8 cellular contexts compared by ENCODE assay signal in genomic region chr12:52151859-52152783, GRCh38. TPM values are rescaled to one million over a fixed set of nuclear protein-coding genes. Genes with fewer than 3 reads are reported as not detected.
DNase-seq lines count a peak whose midpoint lies in the region; ATAC-seq, FAIRE-seq and TF ChIP-seq lines count a peak whose summit lies in the region.

No MANE protein-coding gene starts in this region.

- no TSS peak for BruUV-seq in MCF 10A (replicated peaks; lab: Mats Ljungman, UMichigan)

- peak; percentile 97 for TF ChIP-seq CTCF in WERI-Rb-1 (IDR thresholded peaks at IDR 0.05; ENCODE audit: low read depth, low read length)
- TF ChIP-seq CTCF in MCF 10A (IDR thresholded peaks at IDR 0.05; ENCODE audit: unreplicated experiment): peak; percentile 96
- TF ChIP-seq CTCF in kidney (IDR thresholded peaks at IDR 0.05; ENCODE audit: borderline replicate concordance, extremely low read depth, insufficient read depth): peak; percentile 87

- peak overlapping the region in 6 of 11 experiments; percentile 9 to 56 (median 42); a peak in 9 of 22 replicates for H3K9ac ChIP-seq in BLaER1 treated with 17β-estradiol and CSF1 and Interleukin-3, amounts not matched to agents 10 nM and 100 nM
- no peak overlapping the region for H3K9ac ChIP-seq in kidney (ENCODE audit: low read length in 2 of 2)

- peak overlapping the region; percentile 97 for H3K27ac Mint-ChIP-seq in MCF 10A (ENCODE audit: low read depth, unreplicated experiment)

- no peaks in the 10 kb centered on the region for H3K36me3 ChIP-seq in BLaER1 treated with 17β-estradiol and CSF1 and Interleukin-3, amounts not matched to agents 10 nM and 100 nM
- no peaks in the 10 kb centered on the region for H3K36me3 ChIP-seq in WERI-Rb-1
- H3K36me3 ChIP-seq in kidney (ENCODE audit: control insufficient read depth in 1 of 2, insufficient read depth in 2 of 2, low read length in 2 of 2): no peaks in the 10 kb centered on the region

- no peaks in the 10 kb centered on the region for H3K9me3 Mint-ChIP-seq in MCF 10A (ENCODE audit: unreplicated experiment)

- peak overlapping the region in 2 of 11 experiments; percentile 11 to 32; a peak in 3 of 22 replicates for H3K27ac ChIP-seq in BLaER1 treated with 17β-estradiol and CSF1 and Interleukin-3, amounts not matched to agents 10 nM and 100 nM
- H3K27ac ChIP-seq in WERI-Rb-1 (no peak overlapping the region), kidney (ENCODE audit: low read depth in 2 of 2, low read length in 2 of 2) (no peak overlapping the region)

- H3K4me1 Mint-ChIP-seq in MCF 10A (ENCODE audit: insufficient read depth, unreplicated experiment): peaks cover 64% of the 10 kb centered on the region

- no peak for FAIRE-seq in kidney (lab: Jason Lieb, UNC)

- intact Hi-C loops in MCF 10A (cut with micrococcal nuclease) (no loop called here), kidney (cut with DNase I) (loop anchor here (10.0 kb wide), 1 partner anchor 723 kb away; no protein-coding TSS in a partner anchor)

- peaks cover 21 to 39% (median 29%) of the 10 kb centered on the region in 10 experiments for H3K4me1 ChIP-seq in BLaER1 treated with 17β-estradiol and CSF1 and Interleukin-3, amounts not matched to agents 10 nM and 100 nM
- peaks cover 14 to 20% of the 10 kb centered on the region in 2 donors for H3K4me1 ChIP-seq in kidney (ENCODE audit: control insufficient read depth in 1 of 2, insufficient read depth in 1 of 2, low read depth in 1 of 2, low read length in 2 of 2)

- H3K9me3 ChIP-seq in BLaER1 treated with 17β-estradiol and CSF1 and Interleukin-3, amounts not matched to agents 10 nM and 100 nM (replicated peaks in 1 of 11): no peaks in the 10 kb centered on the region
- H3K9me3 ChIP-seq in WERI-Rb-1 (ENCODE audit: severe bottlenecking): no peaks in the 10 kb centered on the region
- H3K9me3 ChIP-seq in kidney (ENCODE audit: control insufficient read depth in 1 of 2, low read length in 2 of 2): no peaks in the 10 kb centered on the region

- POLR2A ChIA-PET in MCF 10A (lab: Yijun Ruan, JAX): interaction anchor here (0.7 to 13.5 kb wide), 10 partner anchors 8 to 797 kb away, joined by 3 to 373 read pairs (median 4); partner anchors contain the start of genes KRT18, KRT5 and KRT6A

- H3K4me3 ChIP-seq in BLaER1 treated with 17β-estradiol and CSF1 and Interleukin-3, amounts not matched to agents 10 nM and 100 nM: peak overlapping the region in 8 of 10 experiments; percentile 8 to 59 (median 40); a peak in 13 of 20 replicates
- H3K4me3 ChIP-seq in WERI-Rb-1 (ENCODE audit: low read depth, low read length) (peak overlapping the region; percentile 39), kidney (ENCODE audit: low read length in 2 of 2) (no peak overlapping the region)

- H3K27me3 ChIP-seq in BLaER1 treated with 17β-estradiol and CSF1 and Interleukin-3, amounts not matched to agents 10 nM and 100 nM: no peaks in the 10 kb centered on the region
- H3K27me3 ChIP-seq in WERI-Rb-1 (ENCODE audit: insufficient read depth, low read depth, severe bottlenecking): no peaks in the 10 kb centered on the region

- H4K20me1 ChIP-seq in BLaER1 treated with 17β-estradiol and CSF1 and Interleukin-3, amounts not matched to agents 10 nM and 100 nM: no peaks in the 10 kb centered on the region

- ATAC-seq in HG03354 (IDR thresholded peaks at IDR 0.05; ENCODE audit: poor library complexity, severe bottlenecking, unreplicated experiment): peak; percentile 51
- no peak for ATAC-seq in GM21529 (IDR thresholded peaks at IDR 0.05; ENCODE audit: unreplicated experiment)
- ATAC-seq in GM18498 (IDR thresholded peaks at IDR 0.05; ENCODE audit: unreplicated experiment): no peak

- peaks cover 6% of the 10 kb centered on the region for H3K36me3 Mint-ChIP-seq in MCF 10A (ENCODE audit: insufficient read depth, unreplicated experiment)

- CTCF ChIA-PET in MCF 10A (lab: Yijun Ruan, JAX): interaction anchor here (0.6 to 13.9 kb wide), 12 partner anchors 11 to 825 kb away, joined by 3 to 313 read pairs (median 4); no protein-coding TSS in a partner anchor

- H3K4me2 ChIP-seq in BLaER1 treated with 17β-estradiol and CSF1 and Interleukin-3, amounts not matched to agents 10 nM and 100 nM: peak overlapping the region; percentile 45 to 79 (median 72)

- H3K4me3 Mint-ChIP-seq in MCF 10A (ENCODE audit: unreplicated experiment): peak overlapping the region; percentile 60

- DNase-seq in WERI-Rb-1: peak; percentile 68
- DNase-seq in MCF 10A (ENCODE audit: unreplicated experiment): peak; percentile 91
- DNase-seq in kidney: peak; percentile 92
- DNase-seq in stimulated activated CD4-positive, alpha-beta T cell treated with anti-CD3 and anti-CD28 coated beads, Interleukin-1b, Interleukin-23, amount 100 ng/mL, for 48 hours: peak; percentile 65

- H3K27me3 Mint-ChIP-seq in MCF 10A (ENCODE audit: insufficient read depth, unreplicated experiment): no peaks in the 10 kb centered on the region

RNA-seq across cellular contexts. Expression of gene KRT80, which starts 39.7 kb away (rescaled TPM):
- 27.4 and 52.3 TPM in 2 replicates for total RNA-seq in MCF 10A (2022)
- 12.3 TPM for total RNA-seq in kidney
- 1.0 TPM for polyA plus RNA-seq in kidney (ENCODE audit: insufficient read depth, low read depth, low replicate concordance)

Comparison
In these comparisons a context has a peak if more than half of its experiments do, and no peak if none do; other contexts are left out.
1. H3K4me3 ChIP-seq: peak in BLaER1 treated with 17β-estradiol and CSF1 and Interleukin-3, amounts not matched to agents 10 nM and 100 nM (8 of 10) and WERI-Rb-1 (single experiment); none in kidney (0 of 2).
2. H3K9ac ChIP-seq: peak in BLaER1 treated with 17β-estradiol and CSF1 and Interleukin-3, amounts not matched to agents 10 nM and 100 nM (6 of 11); none in kidney (0 of 2).
3. Peak in every context shown above with its lines, with median percentiles within 50 percentile points of each other: DNase-seq and CTCF ChIP-seq.